ENCODE assay signal across 8 cellular contexts in the genomic region with DNA sequence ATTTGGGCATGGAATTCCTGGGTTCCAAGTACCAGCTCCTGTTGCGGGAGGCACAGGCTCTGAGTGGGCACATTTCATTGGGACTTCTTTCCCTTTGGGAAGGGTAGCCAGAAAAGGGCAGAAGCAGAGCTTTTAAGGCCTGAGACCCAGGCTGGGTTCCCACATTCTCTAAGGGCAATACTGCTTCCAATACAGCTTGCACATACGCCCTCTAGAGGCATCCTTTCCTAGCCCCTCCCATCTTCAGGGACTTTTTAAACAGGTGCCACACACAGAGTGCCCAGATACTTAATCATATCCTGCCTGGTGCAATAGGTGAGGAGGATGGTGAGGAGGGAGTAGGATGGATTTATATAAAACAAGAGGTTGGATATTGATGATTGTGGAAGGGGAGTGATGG. TPM values are rescaled to one million over a fixed set of nuclear protein-coding genes. Genes with fewer than 3 reads are reported as not detected.
DNase-seq lines count a peak whose midpoint lies in the region; ATAC-seq and TF ChIP-seq lines count a peak whose summit lies in the region.

No MANE protein-coding gene starts in this region.

- H3K36me3 ChIP-seq in BE2C, result no peaks in the 10 kb centered on the region

- peak; percentile 74 for TF ChIP-seq CTCF in BE2C (IDR thresholded peaks at IDR 0.05; ENCODE audit: low read depth, low read length)

- peaks cover 34% of the 10 kb centered on the region for H3K27me3 ChIP-seq in BE2C

- DNase-seq in BE2C (peak; percentile 20), RKO (ENCODE audit: low spot score) (peak; percentile 18), iPS-NIHi11 (ENCODE audit: low spot score) (peak; percentile 72), cerebellar nuclear complex (lab: John Stamatoyannopoulos, UW) (no peak), caudate nucleus (lab: John Stamatoyannopoulos, UW) (no peak), nucleus accumbens (lab: John Stamatoyannopoulos, UW) (no peak)

- H3K9me3 ChIP-seq in BE2C, result no peaks in the 10 kb centered on the region

- H3K27ac ChIP-seq in caudate nucleus (ENCODE audit: low read depth, low read length), result no peak overlapping the region

- H3K4me1 ChIP-seq in BE2C, result no peaks in the 10 kb centered on the region

- ATAC-seq in GM18502 (IDR thresholded peaks at IDR 0.05; ENCODE audit: poor library complexity, unreplicated experiment) (peak; percentile 71), HG02981 (IDR thresholded peaks at IDR 0.05; ENCODE audit: unreplicated experiment) (peak; percentile 42)

- H3K4me3 ChIP-seq in BE2C (ENCODE audit: low read depth, low read length), result no peak overlapping the region

RNA-seq across cellular contexts. Expression of gene GPR88, which starts 5.7 kb away (rescaled TPM):
- polyA plus RNA-seq in BE2C (2012; ENCODE audit: insufficient read depth, insufficient read length, low read depth), result not detected

Comparison
In these comparisons a context has a peak if more than half of its experiments do, and no peak if none do; other contexts are left out.
1. DNase-seq: peak in BE2C (single experiment), RKO (single experiment) and iPS-NIHi11 (single experiment); none in cerebellar nuclear complex (0 of 2), caudate nucleus (0 of 61) and nucleus accumbens (0 of 56).